In the genomic region with DNA sequence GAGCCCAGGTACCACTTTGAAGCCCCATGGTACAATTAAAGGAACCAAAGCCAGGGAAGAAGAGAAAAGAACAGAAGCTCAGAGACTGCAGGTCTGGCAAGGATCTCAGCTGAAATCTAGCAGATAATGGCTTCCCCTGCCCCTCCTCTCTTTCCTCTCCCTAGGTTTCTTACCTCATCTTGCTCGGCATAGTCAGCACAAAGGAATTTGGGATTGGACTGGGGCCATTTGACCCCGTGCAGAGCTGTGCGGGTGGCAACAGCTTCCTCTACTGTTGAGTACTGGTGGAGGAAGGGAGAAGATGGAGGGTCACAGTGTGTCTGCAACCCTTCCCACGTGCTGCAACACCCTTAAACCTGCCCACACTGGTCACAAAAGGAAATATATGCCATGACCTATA, we compare ENCODE assay signal across 11 cellular contexts. TPM values are rescaled to one million over a fixed set of nuclear protein-coding genes. Genes with fewer than 3 reads are reported as not detected.
A peak's percentile ranks its signal among the peaks of the same experiment; 100 is the strongest.
DNase-seq lines count a peak whose midpoint lies in the region; ATAC-seq, FAIRE-seq and TF ChIP-seq lines count a peak whose summit lies in the region.
"Had no signal": no experiment of that assay in that cellular context is flagged by ENCODE, and none has a peak within 500 bp of the region (broad histone marks: within the 10 kb centered on the region; RNA-seq: fewer than 3 reads in every experiment).

No MANE protein-coding gene starts in this region.

- TF ChIP-seq CTCF in A673 (conservative IDR thresholded peaks at IDR 0.05; ENCODE audit: low read depth, low read length), result no peak
- no peak for TF ChIP-seq CTCF in epithelial cell of esophagus (IDR thresholded peaks at IDR 0.05; ENCODE audit: insufficient read depth, low read depth, low read length, missing control alignments)

- BruUV-seq in A673 (replicated peaks; lab: Mats Ljungman, UMichigan), result no TSS peak

- no peaks in the 10 kb centered on the region for H3K9me3 ChIP-seq in A673 (ENCODE audit: low read depth, low read length, poor library complexity, severe bottlenecking)
- no peaks in the 10 kb centered on the region for H3K9me3 ChIP-seq in muscle layer of duodenum (ENCODE audit: control insufficient read depth in 1 of 2, low read length in 2 of 2)

- POLR2A ChIA-PET in A673 (lab: Charles Lee; ENCODE audit: low non-redundant PET), result interaction anchor here (0.6 to 0.7 kb wide), 2 partner anchors 10 to 44 kb away, joined by 3 to 9 read pairs; no protein-coding TSS in a partner anchor

- peak overlapping the region; percentile 29 for H3K27ac ChIP-seq in A673 (ENCODE audit: low read depth, low read length, poor library complexity, severe bottlenecking)
- H3K27ac ChIP-seq in muscle layer of duodenum (ENCODE audit: low read length), result peak overlapping the region; percentile 57

- H3K4me1 ChIP-seq in A673 (ENCODE audit: insufficient read depth, low read length, poor library complexity, severe bottlenecking), result peaks cover 20% of the 10 kb centered on the region
- H3K4me1 ChIP-seq in muscle layer of duodenum (ENCODE audit: control insufficient read depth in 1 of 2, insufficient read depth in 2 of 2, low read length in 2 of 2), result peaks cover 4 to 14% of the 10 kb centered on the region in 2 donors

- H3K36me3 ChIP-seq in A673 (ENCODE audit: insufficient read depth, low read length, poor library complexity, severe bottlenecking) (peaks cover 83% of the 10 kb centered on the region), muscle layer of duodenum (ENCODE audit: control insufficient read depth in 1 of 2, insufficient read depth in 2 of 2, low read length in 2 of 2) (peaks cover 66 to 71% of the 10 kb centered on the region in 2 donors)

- CTCF ChIA-PET in A673 (lab: Charles Lee), result interaction anchor here (0.6 to 2.8 kb wide), 6 partner anchors 59 to 224 kb away, joined by 3 to 28 read pairs (median 4); partner anchors contain the start of gene PRMT5

- FAIRE-seq in GM12891 (lab: Jason Lieb, UNC), result no peak

- no peak for ATAC-seq in HG03095 (IDR thresholded peaks at IDR 0.05; ENCODE audit: unreplicated experiment)
- no peak for ATAC-seq in HG02840 (IDR thresholded peaks at IDR 0.05; ENCODE audit: low FRiP score, unreplicated experiment)
- no peak for ATAC-seq in HG02798 (IDR thresholded peaks at IDR 0.05; ENCODE audit: poor library complexity, unreplicated experiment)

- no peak for TF ChIP-seq POLR2A in GM12891 (IDR thresholded peaks at IDR 0.05; ENCODE audit: low read depth, low read length)

- H3K4me3 ChIP-seq in A673 (ENCODE audit: low read depth, low read length, poor library complexity, severe bottlenecking), result no peak overlapping the region
- no peak overlapping the region for H3K4me3 ChIP-seq in epithelial cell of esophagus (ENCODE audit: low read length)
- no peak overlapping the region for H3K4me3 ChIP-seq in muscle layer of duodenum (ENCODE audit: low read depth in 1 of 2, low read length in 2 of 2)

- H3K27me3 ChIP-seq in A673 (replicated peaks; ENCODE audit: insufficient read depth, low read depth, low read length, poor library complexity) (no peaks in the 10 kb centered on the region), muscle layer of duodenum (ENCODE audit: low read depth, low read length) (no peaks in the 10 kb centered on the region)

- DNase-seq in A673 (ENCODE audit: low spot score) (peak; percentile 93), LHCN-M2 (ENCODE audit: low read depth) (peak; percentile 92), epithelial cell of esophagus (ENCODE audit: low read depth) (peak; percentile 93), GM12891 (ENCODE audit: insufficient read length, low spot score) (no peak)
- DNase-seq: activated CD8-positive, alpha-beta memory T cell treated with anti-CD3 and anti-CD28 coated beads for 24 hours; CD4-positive, alpha-beta T cell; NCI-H2081 had no signal

- intact Hi-C loops in A673 (cut with micrococcal nuclease; ENCODE audit: unreplicated experiment), result no loop called here

TF ChIP-seq in GM12891, 5 proteins besides CTCF, POLR2A, EP300 and RAD21:
- no peak for TF ChIP-seq TAF1 (IDR thresholded peaks at IDR 0.05; ENCODE audit: low read depth, low read length)
- TF ChIP-seq POLR2AphosphoS5 (IDR thresholded peaks at IDR 0.05; ENCODE audit: low read depth, low read length), result no peak
- TF ChIP-seq SPI1 (IDR thresholded peaks at IDR 0.05; ENCODE audit: low read depth, low read length), result no peak
- TF ChIP-seq POU2F2 (IDR thresholded peaks at IDR 0.05; ENCODE audit: low read depth, low read length), result no peak
- no peak for TF ChIP-seq PAX5 (IDR thresholded peaks at IDR 0.05; ENCODE audit: insufficient read depth, low read length, severe bottlenecking)

RNA-seq across cellular contexts. Expression of gene CDH24, which starts 4.7 kb away (rescaled TPM):
- total RNA-seq in A673 (2021), result 44.8 and 47.0 TPM in 2 replicates
- total RNA-seq in LHCN-M2 (2014; rRNA removed), result 10.4 and 11.0 TPM in 2 replicates
- 8.0 TPM for polyA plus RNA-seq in LHCN-M2 (2012)
- polyA plus RNA-seq in GM12891 (2012; ENCODE audit: low read depth, missing spikeins), result 1.1 TPM

RNA-seq across cellular contexts. Expression of gene PSMB11, which starts 20.0 kb away (rescaled TPM):
- total RNA-seq in A673 (2021), result not detected in 2 replicates
- not detected in 2 replicates for total RNA-seq in LHCN-M2 (2014; rRNA removed)
- not detected for polyA plus RNA-seq in LHCN-M2 (2012)
- polyA plus RNA-seq in GM12891 (2012; ENCODE audit: low read depth, missing spikeins), result not detected

RNA-seq across cellular contexts. Expression of gene PSMB5, which starts 27.3 kb away (rescaled TPM):
- total RNA-seq in A673 (2021) (491 and 500 TPM in 2 replicates), LHCN-M2 (2014; rRNA removed) (235 and 240 TPM in 2 replicates)
- 263 TPM for polyA plus RNA-seq in LHCN-M2 (2012)
- polyA plus RNA-seq in GM12891 (2012; ENCODE audit: low read depth, missing spikeins), result 104 TPM

RNA-seq across cellular contexts. Expression of gene ACIN1, which starts 32.9 kb away (rescaled TPM):
- total RNA-seq in A673 (2021) (325 and 339 TPM in 2 replicates), LHCN-M2 (2014; rRNA removed) (78.7 and 106 TPM in 2 replicates)
- 78.8 TPM for polyA plus RNA-seq in LHCN-M2 (2012)
- polyA plus RNA-seq in GM12891 (2012; ENCODE audit: low read depth, missing spikeins), result 77.2 TPM

RNA-seq across cellular contexts. Expression of gene C14orf119, which starts 33.3 kb away (rescaled TPM):
- 50.3 and 54.5 TPM in 2 replicates for total RNA-seq in A673 (2021)
- 41.9 and 47.0 TPM in 2 replicates for total RNA-seq in LHCN-M2 (2014; rRNA removed)
- 88.5 TPM for polyA plus RNA-seq in LHCN-M2 (2012)
- polyA plus RNA-seq in GM12891 (2012; ENCODE audit: low read depth, missing spikeins), result 31.5 TPM
